Comparison of ENCODE assay signal across 7 cellular contexts in the genomic region with DNA sequence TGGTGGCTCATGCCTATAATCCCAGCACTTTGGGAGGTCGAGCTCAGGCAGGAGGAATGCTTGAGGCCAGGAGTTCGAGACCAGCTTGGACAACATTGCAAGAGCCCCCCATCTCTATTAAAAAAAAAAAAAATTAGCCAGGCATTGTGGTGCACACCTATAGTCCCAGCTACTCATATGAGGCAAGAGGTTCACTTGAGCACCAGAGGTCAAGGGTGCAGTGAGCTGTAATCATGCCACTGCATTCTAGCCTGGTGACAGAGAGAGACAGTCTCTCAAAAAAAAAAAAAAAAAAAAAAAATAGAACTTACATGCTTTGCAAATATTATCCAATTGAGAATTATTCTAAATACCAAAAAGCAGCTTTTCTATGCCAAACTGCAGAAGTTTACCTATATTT.
"Had no signal": no experiment of that assay in that cellular context is flagged by ENCODE, and none has a peak within 500 bp of the region (broad histone marks: within the 10 kb centered on the region; RNA-seq: fewer than 3 reads in every experiment).

No MANE protein-coding gene starts in this region.

- DNase-seq: IMR-90, KBM-7, KG1 had no signal

- FAIRE-seq: HTR-8/SVneo, K562 had no signal

- ATAC-seq: K562 had no signal

- H3K27ac ChIP-seq: HL-60 had no signal

- H3K27ac Mint-ChIP-seq: IgD-negative memory B cell had no signal

- H3K4me3 ChIP-seq: K562 had no signal

- H3K27me3 Mint-ChIP-seq: IgD-negative memory B cell had no signal

- H3K4me3 Mint-ChIP-seq: IgD-negative memory B cell had no signal

- H3K9me3 Mint-ChIP-seq: IgD-negative memory B cell had no signal
